17 cellular contexts compared by ENCODE assay signal in the genomic region with DNA sequence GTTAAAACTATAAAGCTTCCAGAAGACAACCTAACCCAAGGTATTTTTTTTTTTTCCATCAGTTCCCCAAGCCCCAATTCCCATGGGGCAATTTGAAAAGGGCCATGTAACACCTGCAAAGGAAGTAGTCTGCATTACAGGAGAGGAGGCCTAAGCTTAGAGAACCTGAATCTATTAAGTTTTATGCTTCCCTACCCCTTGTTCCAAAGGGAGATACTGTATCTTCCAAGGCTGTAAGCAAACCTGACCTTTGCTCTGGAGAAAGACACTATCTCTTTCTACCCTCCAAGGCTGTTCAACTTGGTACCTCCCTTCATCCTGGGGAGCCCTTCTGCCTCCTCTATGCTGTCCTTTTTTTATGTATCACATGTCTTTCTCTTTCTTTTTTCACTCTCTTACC.
"Had no signal": no experiment of that assay in that cellular context is flagged by ENCODE, and none has a peak within 500 bp of the region (broad histone marks: within the 10 kb centered on the region; RNA-seq: fewer than 3 reads in every experiment).

No MANE protein-coding gene starts in this region.

- H3K36me3 ChIP-seq: sigmoid colon, upper lobe of right lung had no signal

- H3K4me1 ChIP-seq: testis had no signal

- H3K27ac Mint-ChIP-seq: activated CD8-positive, alpha-beta T cell treated with anti-CD3 and anti-CD28 coated beads, Interleukin-2, amount 10 ng/mL, durations not matched to agents 7 days and 5 days; activated naive CD8-positive, alpha-beta T cell treated with anti-CD3 and anti-CD28 coated beads, Interleukin-2, amount 10 ng/mL, durations not matched to agents 7 days and 5 days; natural killer cell treated with Interleukin-12 subunit alpha and Interleukin-12 subunit beta and Interleukin-15 and Interleukin-18, amount 100 ng/mL, for 72 hours; T-helper 2 cell treated with Interferon-gamma antibody and Interleukin-4, amounts not matched to agents 5 μg/mL and 100 μg/mL, for 36 hours had no signal

- H3K9me3 Mint-ChIP-seq: activated naive CD8-positive, alpha-beta T cell treated with anti-CD3 and anti-CD28 coated beads, Interleukin-2, amount 10 ng/mL, durations not matched to agents 7 days and 5 days; natural killer cell treated with Interleukin-12 subunit alpha and Interleukin-12 subunit beta and Interleukin-15 and Interleukin-18, amount 100 ng/mL, for 72 hours; T-helper 2 cell treated with Interferon-gamma antibody and Interleukin-4, amounts not matched to agents 5 μg/mL and 100 μg/mL, for 36 hours had no signal

- H3K27me3 Mint-ChIP-seq: activated naive CD8-positive, alpha-beta T cell treated with anti-CD3 and anti-CD28 coated beads, Interleukin-2, amount 10 ng/mL, durations not matched to agents 7 days and 5 days; natural killer cell treated with Interleukin-12 subunit alpha and Interleukin-12 subunit beta and Interleukin-15 and Interleukin-18, amount 100 ng/mL, for 72 hours had no signal

- H3K4me3 Mint-ChIP-seq: activated CD8-positive, alpha-beta T cell treated with anti-CD3 and anti-CD28 coated beads, Interleukin-2, amount 10 ng/mL, durations not matched to agents 7 days and 5 days; activated naive CD8-positive, alpha-beta T cell treated with anti-CD3 and anti-CD28 coated beads, Interleukin-2, amount 10 ng/mL, durations not matched to agents 7 days and 5 days; natural killer cell treated with Interleukin-12 subunit alpha and Interleukin-12 subunit beta and Interleukin-15 and Interleukin-18, amount 100 ng/mL, for 72 hours; T-helper 2 cell treated with Interferon-gamma antibody and Interleukin-4, amounts not matched to agents 5 μg/mL and 100 μg/mL, for 36 hours had no signal

- ATAC-seq: activated CD8-positive, alpha-beta T cell treated with anti-CD3 and anti-CD28 coated beads, Interleukin-2, amount 10 ng/mL, durations not matched to agents 7 days and 5 days; esophagus mucosa; left lobe of liver; natural killer cell treated with Interleukin-12 subunit alpha and Interleukin-12 subunit beta and Interleukin-15 and Interleukin-18, amount 100 ng/mL, for 72 hours; upper lobe of right lung had no signal

- H3K4me3 ChIP-seq: dorsolateral prefrontal cortex, sigmoid colon, testis, upper lobe of right lung had no signal

- H3K27me3 ChIP-seq: dorsolateral prefrontal cortex, sigmoid colon, testis, upper lobe of right lung had no signal

- H3K9me3 ChIP-seq: sigmoid colon, testis, upper lobe of right lung had no signal

- H3K27ac ChIP-seq: dorsolateral prefrontal cortex, sigmoid colon, testis, upper lobe of right lung had no signal

- H3K36me3 Mint-ChIP-seq: natural killer cell treated with Interleukin-12 subunit alpha and Interleukin-12 subunit beta and Interleukin-15 and Interleukin-18, amount 100 ng/mL, for 72 hours had no signal

- DNase-seq: activated CD4-positive, alpha-beta T cell treated with anti-CD3 and anti-CD28 coated beads for 1 hour; activated CD8-positive, alpha-beta memory T cell treated with anti-CD3 and anti-CD28 coated beads, Interleukin-2, amount 50 U/mL, for 48 hours; activated CD8-positive, alpha-beta T cell treated with anti-CD3 and anti-CD28 coated beads, Interleukin-2, amount 10 ng/mL, durations not matched to agents 7 days and 5 days; activated naive CD8-positive, alpha-beta T cell treated with anti-CD3 and anti-CD28 coated beads, Interleukin-2, amount 10 ng/mL, durations not matched to agents 7 days and 5 days; anterior cingulate cortex; dorsolateral prefrontal cortex; hypothalamus; mesenchymal stem cell; sigmoid colon; stimulated activated CD4-positive, alpha-beta T cell treated with anti-CD3 and anti-CD28 coated beads, Interleukin-12 subunit alpha, Interleukin-12 subunit beta, amount 100 ng/mL, for 4 hours; stimulated activated naive CD4-positive, alpha-beta T cell treated with Interleukin-2 at 50 U/mL for 16 hours; testis; upper lobe of right lung had no signal
